17 cellular contexts compared by ENCODE assay signal in genomic region chr15:34001536-34001935, GRCh38. TPM values are rescaled to one million over a fixed set of nuclear protein-coding genes. Genes with fewer than 3 reads are reported as not detected.
"Had no signal": no experiment of that assay in that cellular context is flagged by ENCODE, and none has a peak within 500 bp of the region (broad histone marks: within the 10 kb centered on the region; RNA-seq: fewer than 3 reads in every experiment).

No MANE protein-coding gene starts in this region.

- H3K27ac ChIP-seq: left lung, ovary, skin epidermis had no signal

- H3K4me1 ChIP-seq: left lung had no signal

- H3K9me3 ChIP-seq: left lung, ovary had no signal

- H3K27ac Mint-ChIP-seq: activated CD4-positive, alpha-beta memory T cell treated with anti-CD3 and anti-CD28 coated beads, Interleukin-2, amount 10 ng/mL, durations not matched to agents 7 days and 5 days; activated naive CD8-positive, alpha-beta T cell treated with anti-CD3 and anti-CD28 coated beads for 36 hours; nephron progenitor cell; stimulated activated naive CD8-positive, alpha-beta T cell treated with anti-CD3 and anti-CD28 coated beads, Interleukin-15, amount 100 ng/mL, for 72 hours had no signal

- H3K4me1 Mint-ChIP-seq: activated CD4-positive, alpha-beta memory T cell treated with anti-CD3 and anti-CD28 coated beads, Interleukin-2, amount 10 ng/mL, durations not matched to agents 7 days and 5 days; activated naive CD8-positive, alpha-beta T cell treated with anti-CD3 and anti-CD28 coated beads for 36 hours; nephron progenitor cell; stimulated activated naive CD8-positive, alpha-beta T cell treated with anti-CD3 and anti-CD28 coated beads, Interleukin-15, amount 100 ng/mL, for 72 hours had no signal

- H3K36me3 ChIP-seq: left lung, ovary had no signal

- H3K4me3 ChIP-seq: left lung, ovary, skin epidermis had no signal

- H3K9me3 Mint-ChIP-seq: activated CD4-positive, alpha-beta memory T cell treated with anti-CD3 and anti-CD28 coated beads, Interleukin-2, amount 10 ng/mL, durations not matched to agents 7 days and 5 days; activated naive CD8-positive, alpha-beta T cell treated with anti-CD3 and anti-CD28 coated beads for 36 hours; nephron progenitor cell; stimulated activated naive CD8-positive, alpha-beta T cell treated with anti-CD3 and anti-CD28 coated beads, Interleukin-15, amount 100 ng/mL, for 72 hours had no signal

- ATAC-seq: left lung; stimulated activated naive CD8-positive, alpha-beta T cell treated with anti-CD3 and anti-CD28 coated beads, Interleukin-15, amount 100 ng/mL, for 72 hours had no signal

- H3K27me3 Mint-ChIP-seq: activated CD4-positive, alpha-beta memory T cell treated with anti-CD3 and anti-CD28 coated beads, Interleukin-2, amount 10 ng/mL, durations not matched to agents 7 days and 5 days; activated naive CD8-positive, alpha-beta T cell treated with anti-CD3 and anti-CD28 coated beads for 36 hours; stimulated activated naive CD8-positive, alpha-beta T cell treated with anti-CD3 and anti-CD28 coated beads, Interleukin-15, amount 100 ng/mL, for 72 hours had no signal

- H3K4me3 Mint-ChIP-seq: activated CD4-positive, alpha-beta memory T cell treated with anti-CD3 and anti-CD28 coated beads, Interleukin-2, amount 10 ng/mL, durations not matched to agents 7 days and 5 days; activated naive CD8-positive, alpha-beta T cell treated with anti-CD3 and anti-CD28 coated beads for 36 hours; nephron progenitor cell; stimulated activated naive CD8-positive, alpha-beta T cell treated with anti-CD3 and anti-CD28 coated beads, Interleukin-15, amount 100 ng/mL, for 72 hours had no signal

- DNase-seq: activated CD4-positive, alpha-beta memory T cell treated with anti-CD3 and anti-CD28 coated beads, Interleukin-2, amount 10 ng/mL, durations not matched to agents 7 days and 5 days; activated CD4-positive, alpha-beta T cell treated with anti-CD3 and anti-CD28 coated beads for 1 hour; activated gamma-delta T cell; activated naive CD8-positive, alpha-beta T cell treated with anti-CD3 and anti-CD28 coated beads for 36 hours; activated T-cell treated with anti-CD3 and anti-CD28 coated beads, Interleukin-2, amount 50 U/mL, for 48 hours; effector CD4-positive, alpha-beta T cell; head of caudate nucleus; islet precursor cell; left lung; nephron progenitor cell; ovary; stimulated activated CD4-positive, alpha-beta T cell treated with anti-CD3 and anti-CD28 coated beads, Interleukin-4, amount 100 ng/mL, for 4 hours; stimulated activated naive CD8-positive, alpha-beta T cell treated with anti-CD3 and anti-CD28 coated beads, Interleukin-15, amount 100 ng/mL, for 72 hours; T-helper 9 cell had no signal

- H3K27me3 ChIP-seq: left lung, ovary had no signal

RNA-seq across cellular contexts. Expression of gene CHRM5, which starts 33.2 kb away (rescaled TPM):
- total RNA-seq: activated CD4-positive, alpha-beta memory T cell treated with anti-CD3 and anti-CD28 coated beads, Interleukin-2, amount 10 ng/mL, durations not matched to agents 7 days and 5 days; activated naive CD8-positive, alpha-beta T cell treated with anti-CD3 and anti-CD28 coated beads for 36 hours; epithelial cell of proximal tubule; left lung; mesenteric fat pad had no signal
